Comparison of ENCODE assay signal across 14 cellular contexts in genomic region chr13:49975826-49976225, GRCh38.
"Had no signal": no experiment of that assay in that cellular context is flagged by ENCODE, and none has a peak within 500 bp of the region (broad histone marks: within the 10 kb centered on the region; RNA-seq: fewer than 3 reads in every experiment).

No MANE protein-coding gene starts in this region.

- H3K4me1 ChIP-seq: thyroid gland had no signal

- H3K4me3 ChIP-seq: coronary artery, dorsolateral prefrontal cortex, heart right ventricle, mucosa of descending colon, pancreas, smooth muscle cell, suprapubic skin, thyroid gland had no signal

- H3K36me3 ChIP-seq: pancreas, suprapubic skin, thyroid gland had no signal

- DNase-seq: dorsolateral prefrontal cortex; effector CD8-positive, alpha-beta T cell; heart right ventricle; mucosa of descending colon; occipital lobe; pancreas; right cardiac atrium; stimulated activated CD4-positive, alpha-beta T cell treated with anti-CD3 and anti-CD28 coated beads, Interleukin-2, amount 100 ng/mL, for 48 hours; stimulated activated naive CD4-positive, alpha-beta T cell treated with Interleukin-2 at 50 U/mL for 16 hours; thyroid gland had no signal

- H3K27me3 ChIP-seq: dorsolateral prefrontal cortex, heart right ventricle, pancreas, suprapubic skin, thyroid gland had no signal

- FAIRE-seq: pancreas, urothelium cell line had no signal

- H3K9me3 ChIP-seq: heart right ventricle, mucosa of descending colon, pancreas, suprapubic skin, thyroid gland had no signal

- H3K27ac ChIP-seq: coronary artery, heart right ventricle, suprapubic skin, thyroid gland had no signal
